In the genomic region with DNA sequence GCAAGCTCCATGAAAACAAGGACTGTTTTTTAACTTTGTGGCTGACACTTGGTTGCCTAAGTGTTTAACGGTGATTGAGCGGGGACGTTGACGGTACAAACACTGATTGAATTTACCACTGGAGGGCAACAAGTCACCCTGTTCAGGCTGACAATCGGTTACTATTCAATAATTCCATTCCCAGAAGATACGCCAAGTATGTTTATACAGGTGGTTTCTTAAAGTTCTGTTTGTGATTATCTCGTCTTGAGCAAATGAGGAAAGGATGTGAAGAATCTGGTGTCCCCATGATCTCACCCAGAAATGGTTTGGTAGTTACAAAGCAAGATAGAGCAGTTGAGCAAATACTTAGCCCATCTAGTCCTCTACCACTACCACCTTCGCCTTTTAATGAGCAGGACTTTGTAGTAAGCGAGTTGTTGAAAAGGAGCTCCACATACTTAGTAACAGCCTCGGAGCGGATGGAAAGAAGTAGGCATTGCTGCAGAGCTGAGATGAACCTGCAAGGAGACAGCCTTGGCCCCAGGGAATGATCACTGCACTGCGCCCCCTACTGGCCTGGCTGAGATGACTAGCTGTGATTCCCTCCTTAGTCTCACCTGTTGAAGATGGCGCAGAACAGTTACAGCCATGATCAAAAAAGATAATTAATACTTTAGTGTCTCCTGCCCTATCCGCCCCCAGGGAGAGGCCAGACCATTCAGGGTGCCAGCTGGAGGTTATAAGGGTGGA, we compare ENCODE assay signal across 8 cellular contexts. TPM values are rescaled to one million over a fixed set of nuclear protein-coding genes. Genes with fewer than 3 reads are reported as not detected.
DNase-seq lines count a peak whose midpoint lies in the region; ATAC-seq, FAIRE-seq and TF ChIP-seq lines count a peak whose summit lies in the region.

No MANE protein-coding gene starts in this region.

- no peaks in the 10 kb centered on the region for H4K20me1 ChIP-seq in keratinocyte (ENCODE audit: control insufficient read depth, extremely low read depth, insufficient read depth, low read length)

- DNase-seq in NCI-H2196 treated with DMSO at 0.1 percent for 48 hours (lab: John Stamatoyannopoulos, UW; ENCODE audit: unreplicated experiment), result peak; percentile 44
- DNase-seq in activated B cell treated with CpG ODN at 0.5 μM for 24 hours, result peak; percentile 73
- peak; percentile 69 for DNase-seq in bronchial epithelial cell (ENCODE audit: low read depth)
- no peak for DNase-seq in keratinocyte (ENCODE audit: low read depth, low spot score)
- peak; percentile 72 to 89 for DNase-seq in stimulated activated CD4-positive, alpha-beta T cell treated with anti-CD3 and anti-CD28 coated beads, Interleukin-1b, Interleukin-23, amount 100 ng/mL, for 1 hour (ENCODE audit: low read depth in 2 of 2)

- peak; percentile 85 for ATAC-seq in GM18511 (IDR thresholded peaks at IDR 0.05; ENCODE audit: unreplicated experiment)
- ATAC-seq in HG03103 (IDR thresholded peaks at IDR 0.05; ENCODE audit: low read depth, unreplicated experiment), result peak; percentile 81
- peak; percentile 80 for ATAC-seq in activated B cell treated with CpG ODN at 0.5 μM for 24 hours (ENCODE audit: low read depth)

- TF ChIP-seq CTCF in activated B cell treated with CpG ODN at 0.5 μM for 24 hours (IDR thresholded peaks at IDR 0.05) (peak; percentile 87), bronchial epithelial cell (IDR thresholded peaks at IDR 0.05; ENCODE audit: insufficient read depth, low read length, severe bottlenecking) (peak; percentile 95), keratinocyte (optimal IDR thresholded peaks at IDR 0.05 in 1 of 3, IDR thresholded peaks at IDR 0.05 in 1 of 3, conservative IDR thresholded peaks at IDR 0.05 in 1 of 3; ENCODE audit: extremely low read depth in 1 of 3, insufficient read depth in 2 of 3, low read length in 3 of 3) (peak; percentile 95 to 99 (median 97))

- peak overlapping the region; percentile 53 for H2AFZ ChIP-seq in keratinocyte (ENCODE audit: control insufficient read depth, low read length)

- H3K4me1 Mint-ChIP-seq in activated B cell treated with CpG ODN at 0.5 μM for 24 hours, result peaks cover 41% of the 10 kb centered on the region

- no peaks in the 10 kb centered on the region for H3K9me3 ChIP-seq in keratinocyte (ENCODE audit: control insufficient read depth, low read depth, low read length)

- peak overlapping the region; percentile 51 for H3K9ac ChIP-seq in keratinocyte (ENCODE audit: control insufficient read depth, extremely low read depth, insufficient read depth, low read length)

- peaks cover 17% of the 10 kb centered on the region for H3K4me1 ChIP-seq in keratinocyte (ENCODE audit: control insufficient read depth, extremely low read depth, insufficient read depth, low read length)

- H3K27me3 ChIP-seq in bronchial epithelial cell (ENCODE audit: control insufficient read depth, insufficient read depth, low read length) (no peaks in the 10 kb centered on the region), keratinocyte (ENCODE audit: control insufficient read depth, extremely low read depth, insufficient read depth, low read length) (no peaks in the 10 kb centered on the region)

- peaks cover 19% of the 10 kb centered on the region for H3K36me3 Mint-ChIP-seq in activated B cell treated with CpG ODN at 0.5 μM for 24 hours (ENCODE audit: low read depth)

- POLR2A ChIA-PET in activated B cell treated with CpG ODN at 0.5 μM for 24 hours (lab: Charles Lee), result interaction anchor here (0.6 to 4.4 kb wide), 35 partner anchors 10 to 590 kb away, joined by 3 to 102 read pairs (median 7); a partner anchor contains a TSS

- H3K4me3 Mint-ChIP-seq in activated B cell treated with CpG ODN at 0.5 μM for 24 hours, result peak overlapping the region; percentile 78

- peak overlapping the region; percentile 93 for H3K27ac Mint-ChIP-seq in activated B cell treated with CpG ODN at 0.5 μM for 24 hours

- H3K27me3 Mint-ChIP-seq in activated B cell treated with CpG ODN at 0.5 μM for 24 hours, result no peaks in the 10 kb centered on the region

- H3K79me2 ChIP-seq in keratinocyte (ENCODE audit: control insufficient read depth, insufficient read depth, low read length), result no peaks in the 10 kb centered on the region

- peaks cover 1% of the 10 kb centered on the region for H3K9me3 Mint-ChIP-seq in activated B cell treated with CpG ODN at 0.5 μM for 24 hours

- dilution Hi-C loops in keratinocyte (cut with MboI; ENCODE audit: extremely low pct_ligation_motif_present, low sequenced_read_pairs), result no loop called here

- no peaks in the 10 kb centered on the region for H3K9me1 ChIP-seq in keratinocyte (ENCODE audit: control insufficient read depth, extremely low read depth, insufficient read depth, low read length)

- peak overlapping the region; percentile 84 for H3K4me2 ChIP-seq in keratinocyte (ENCODE audit: control insufficient read depth, extremely low read depth, insufficient read depth, low read depth, low read length)

- intact Hi-C loops in activated B cell treated with CpG ODN at 0.5 μM for 24 hours (cut with micrococcal nuclease), result loop anchor here (1.0 to 5.0 kb wide), 9 partner anchors 13 to 181 kb away; a partner anchor contains a TSS

- H3K27ac ChIP-seq in keratinocyte (ENCODE audit: control insufficient read depth, insufficient read depth, low read length), result peak overlapping the region; percentile 54

- H3K36me3 ChIP-seq in bronchial epithelial cell (ENCODE audit: control insufficient read depth, insufficient read depth, low read length) (peaks cover under 1% of the 10 kb centered on the region), keratinocyte (ENCODE audit: control insufficient read depth in 2 of 2, extremely low read depth in 1 of 2, insufficient read depth in 2 of 2, low read length in 2 of 2) (peaks cover under 1 to 1% of the 10 kb centered on the region in 2 experiments)

- FAIRE-seq in A204.1 (lab: Jason Lieb, UNC) (peak; percentile 6), bronchial epithelial cell (lab: Jason Lieb, UNC) (no peak), keratinocyte (lab: Jason Lieb, UNC) (peak; percentile 51)

- H3K4me3 ChIP-seq in bronchial epithelial cell (ENCODE audit: low read depth, low read length), result peak overlapping the region; percentile 2
- peak overlapping the region in 2 of 3 experiments; percentile 57 to 58 for H3K4me3 ChIP-seq in keratinocyte (ENCODE audit: control insufficient read depth in 2 of 3, extremely low read depth in 1 of 3, insufficient read depth in 2 of 3, low read depth in 1 of 3, low read length in 3 of 3)

- CTCF ChIA-PET in activated B cell treated with CpG ODN at 0.5 μM for 24 hours (lab: Charles Lee), result interaction anchor here (0.7 to 5.0 kb wide), 36 partner anchors 8 to 246 kb away, joined by 3 to 149 read pairs (median 8); a partner anchor contains a TSS

RNA-seq across cellular contexts. Expression of a gene that starts 36.3 kb away (rescaled TPM):
- total RNA-seq in activated B cell treated with CpG ODN at 0.5 μM for 24 hours (33.9 and 34.5 TPM in 2 replicates), bronchial epithelial cell (8.1 and 8.2 TPM in 2 replicates)
- 7.9 to 18.8 TPM (median 12.6 TPM) in 3 replicates for polyA plus RNA-seq in keratinocyte
- polyA plus RNA-seq in keratinocyte (2011; ENCODE audit: low read depth), result 14.0 TPM
- 8.4 and 14.1 TPM in 2 replicates for polyA plus RNA-seq in keratinocyte (2011; cell fraction: cytosol; rRNA removed)
- polyA plus RNA-seq in keratinocyte (2011; cell fraction: nucleus; rRNA removed), result 10.0 and 13.0 TPM in 2 replicates
- polyA plus RNA-seq in keratinocyte (2012; ENCODE audit: low replicate concordance), result 17.4 and 24.1 TPM in 2 replicates
- 6.7 to 18.2 TPM (median 15.2 TPM) in 3 replicates for polyA minus RNA-seq in keratinocyte
- 26.3 TPM for polyA minus RNA-seq in keratinocyte (2011; cell fraction: cytosol; rRNA and poly(A)+ RNA removed)
- polyA minus RNA-seq in keratinocyte (2011; cell fraction: nucleus; rRNA and poly(A)+ RNA removed), result 12.3 and 22.5 TPM in 2 replicates

RNA-seq across cellular contexts. Expression of a gene that starts 42.2 kb away (rescaled TPM):
- total RNA-seq in activated B cell treated with CpG ODN at 0.5 μM for 24 hours (66.8 and 71.1 TPM in 2 replicates), bronchial epithelial cell (42.4 and 56.8 TPM in 2 replicates)
- polyA plus RNA-seq in keratinocyte, result 89.5 to 102 TPM (median 94.3 TPM) in 3 replicates
- polyA plus RNA-seq in keratinocyte (2011; ENCODE audit: low read depth), result 46.2 TPM
- polyA plus RNA-seq in keratinocyte (2011; cell fraction: cytosol; rRNA removed), result 74.7 and 115 TPM in 2 replicates
- polyA plus RNA-seq in keratinocyte (2011; cell fraction: nucleus; rRNA removed), result 47.4 and 54.2 TPM in 2 replicates
- 53.2 and 71.8 TPM in 2 replicates for polyA plus RNA-seq in keratinocyte (2012; ENCODE audit: low replicate concordance)
- 73.7 to 112 TPM (median 83.4 TPM) in 3 replicates for polyA minus RNA-seq in keratinocyte
- 72.5 TPM for polyA minus RNA-seq in keratinocyte (2011; cell fraction: cytosol; rRNA and poly(A)+ RNA removed)
- 18.8 and 33.4 TPM in 2 replicates for polyA minus RNA-seq in keratinocyte (2011; cell fraction: nucleus; rRNA and poly(A)+ RNA removed)
